In genomic region chr13:73765651-73766384, GRCh38 we compare ENCODE assay signal across 1 cellular context.
TF ChIP-seq lines count a peak whose summit lies in the region.

No MANE protein-coding gene starts in this region.

TF ChIP-seq in GM23338, 12 proteins besides CTCF, POLR2A, EP300 and RAD21 (continued from another document):
- no peak for TF ChIP-seq STAT1 (IDR thresholded peaks at IDR 0.05; ENCODE audit: unreplicated experiment)
